10 cellular contexts compared by ENCODE assay signal in genomic region chr15:101207867-101208288, GRCh38. TPM values are rescaled to one million over a fixed set of nuclear protein-coding genes. Genes with fewer than 3 reads are reported as not detected.
DNase-seq lines count a peak whose midpoint lies in the region; ATAC-seq and TF ChIP-seq lines count a peak whose summit lies in the region.
"Had no signal": no experiment of that assay in that cellular context is flagged by ENCODE, and none has a peak within 500 bp of the region (broad histone marks: within the 10 kb centered on the region; RNA-seq: fewer than 3 reads in every experiment).

No MANE protein-coding gene starts in this region.

- no peaks in the 10 kb centered on the region for H3K36me3 Mint-ChIP-seq in CD4-positive, alpha-beta T cell (ENCODE audit: low read depth)

- no peak overlapping the region for H3K4me3 Mint-ChIP-seq in CD4-positive, alpha-beta T cell

- H3K36me3 ChIP-seq in MG63, result peaks cover 6% of the 10 kb centered on the region; the same call in 1 of the 2 replicates
- H3K36me3 ChIP-seq in brain microvascular endothelial cell (replicated peaks), result no peaks in the 10 kb centered on the region
- no peaks in the 10 kb centered on the region for H3K36me3 ChIP-seq in lower lobe of right lung
- no peaks in the 10 kb centered on the region for H3K36me3 ChIP-seq in colonic mucosa

- H3K4me1 ChIP-seq in lower lobe of right lung (peaks cover 77% of the 10 kb centered on the region), colonic mucosa (no peaks in the 10 kb centered on the region)

- no peak overlapping the region for H3K4me3 ChIP-seq in AG10803 (ENCODE audit: low read length)
- no peak overlapping the region for H3K4me3 ChIP-seq in MG63
- no peak overlapping the region for H3K4me3 ChIP-seq in brain microvascular endothelial cell (ENCODE audit: low read depth, low read length)
- no peak overlapping the region for H3K4me3 ChIP-seq in lower lobe of right lung
- H3K4me3 ChIP-seq in colonic mucosa, result no peak overlapping the region

- H3K27ac Mint-ChIP-seq in CD4-positive, alpha-beta T cell, result no peak overlapping the region

- H3K9me3 ChIP-seq in MG63 (no peaks in the 10 kb centered on the region), lower lobe of right lung (no peaks in the 10 kb centered on the region), colonic mucosa (no peaks in the 10 kb centered on the region)
- H3K9me3 ChIP-seq in CD4-positive, alpha-beta T cell (ENCODE audit: control insufficient read depth, low read length), result no peaks in the 10 kb centered on the region

- POLR2A ChIA-PET in CD4-positive, alpha-beta T cell (lab: Charles Lee), result no interaction called here

- H3K27me3 Mint-ChIP-seq in CD4-positive, alpha-beta T cell, result no peaks in the 10 kb centered on the region

- ATAC-seq in lower lobe of right lung, result peak; percentile 70 to 75
- no peak for ATAC-seq in CD4-positive, alpha-beta T cell (ENCODE audit: poor library complexity)
- no peak for ATAC-seq in GM19452 (IDR thresholded peaks at IDR 0.05; ENCODE audit: unreplicated experiment)

- peak overlapping the region; percentile 53 for H3K27ac ChIP-seq in brain microvascular endothelial cell
- H3K27ac ChIP-seq in lower lobe of right lung, result peak overlapping the region; percentile 51
- no peak overlapping the region for H3K27ac ChIP-seq in CD4-positive, alpha-beta T cell (ENCODE audit: low read depth, low read length)
- H3K27ac ChIP-seq in colonic mucosa, result no peak overlapping the region

- H3K9me3 Mint-ChIP-seq in CD4-positive, alpha-beta T cell, result no peaks in the 10 kb centered on the region

- in situ Hi-C loops in brain microvascular endothelial cell (cut with HindIII; ENCODE audit: low pct_ligation_motif_present, low sequenced_read_pairs), result no loop called here

- H3K27me3 ChIP-seq in MG63 (no peaks in the 10 kb centered on the region), brain microvascular endothelial cell (replicated peaks) (no peaks in the 10 kb centered on the region), lower lobe of right lung (ENCODE audit: low read depth) (no peaks in the 10 kb centered on the region), colonic mucosa (no peaks in the 10 kb centered on the region)
- no peaks in the 10 kb centered on the region for H3K27me3 ChIP-seq in CD4-positive, alpha-beta T cell (ENCODE audit: control insufficient read depth, insufficient read depth, low read length)

- TF ChIP-seq CTCF in AG10803 (conservative IDR thresholded peaks at IDR 0.05; ENCODE audit: low read length) (no peak), brain microvascular endothelial cell (IDR thresholded peaks at IDR 0.05; ENCODE audit: low read depth, low read length, missing control alignments) (no peak), lower lobe of right lung (IDR thresholded peaks at IDR 0.05) (no peak), colonic mucosa (IDR thresholded peaks at IDR 0.05) (no peak)
- no peak for TF ChIP-seq CTCF in CD4-positive, alpha-beta T cell (IDR thresholded peaks at IDR 0.05)

- CTCF ChIA-PET in CD4-positive, alpha-beta T cell (lab: Charles Lee), result no interaction called here

- no peak overlapping the region for H3K9ac ChIP-seq in colonic mucosa (ENCODE audit: low read depth in 2 of 2, low read length in 2 of 2)

- intact Hi-C loops in lower lobe of right lung (cut with DNase I) (no loop called here), colonic mucosa (cut with DNase I) (no loop called here)
- intact Hi-C loops in CD4-positive, alpha-beta T cell (cut with DNase I, micrococcal nuclease), result loop anchor here in 1 of 2 experiments (5.0 kb wide), 1 partner anchor 34 kb away; no protein-coding TSS in a partner anchor

- peaks cover 78% of the 10 kb centered on the region for H3K4me1 Mint-ChIP-seq in CD4-positive, alpha-beta T cell (ENCODE audit: low read depth)

- peak; percentile 80 for DNase-seq in AG10803 (ENCODE audit: low read depth)
- DNase-seq in MG63, result peak; percentile 18
- peak; percentile 72 for DNase-seq in brain microvascular endothelial cell
- DNase-seq in lower lobe of right lung, result no peak
- DNase-seq in CD4-positive, alpha-beta T cell, result no peak
- DNase-seq in DMS53 treated with DMSO at 0.1 percent for 48 hours (lab: John Stamatoyannopoulos, UW; ENCODE audit: unreplicated experiment), result no peak
- no peak for DNase-seq in colonic mucosa
- DNase-seq: activated CD8-positive, alpha-beta memory T cell treated with anti-CD3 and anti-CD28 coated beads, Interleukin-2, amount 50 U/mL, for 48 hours; stimulated activated CD4-positive, alpha-beta T cell treated with anti-CD3 and anti-CD28 coated beads, Interleukin-2, amount 100 ng/mL, for 48 hours had no signal

RNA-seq across cellular contexts. Expression of gene CHSY1, which starts 44.0 kb away (rescaled TPM):
- total RNA-seq in MG63 (2014; rRNA removed; shearing (Covaris generic); ENCODE audit: low replicate concordance), result 9.5 and 11.0 TPM in 2 replicates
- total RNA-seq in lower lobe of right lung (25.6 TPM), colonic mucosa (10 to 100 TPM; 12.3 to 13.7 TPM)
- 1 to 10 TPM; 5.8 to 6.7 TPM for total RNA-seq in CD4-positive, alpha-beta T cell

Comparison
In these comparisons a context has a peak if more than half of its experiments do, and no peak if none do; other contexts are left out.
1. DNase-seq: peak in AG10803 (single experiment), MG63 (single experiment) and brain microvascular endothelial cell (single experiment); none in lower lobe of right lung (single experiment), CD4-positive, alpha-beta T cell (0 of 10), DMS53 treated with DMSO at 0.1 percent for 48 hours (single experiment) and colonic mucosa (single experiment).
2. H3K27ac ChIP-seq: peak in brain microvascular endothelial cell (single experiment) and lower lobe of right lung (single experiment); none in CD4-positive, alpha-beta T cell (single experiment) and colonic mucosa (single experiment).
3. ATAC-seq: peak in lower lobe of right lung (2 of 2); none in CD4-positive, alpha-beta T cell (single experiment) and GM19452 (single experiment).